ENCODE assay signal across 8 cellular contexts in genomic region chr1:14100916-14101315, GRCh38.
"Had no signal": no experiment of that assay in that cellular context is flagged by ENCODE, and none has a peak within 500 bp of the region (broad histone marks: within the 10 kb centered on the region; RNA-seq: fewer than 3 reads in every experiment).

No MANE protein-coding gene starts in this region.

- FAIRE-seq: G401.6, GM12878, GM12891, GM12892, GM18507, GM19239 had no signal

- H3K4me3 ChIP-seq: GM12878 had no signal

- DNase-seq: GDM1, GF-D8 had no signal

- ATAC-seq: GM12878 had no signal
